18 cellular contexts compared by ENCODE assay signal in genomic region chr11:113016905-113017304, GRCh38. TPM values are rescaled to one million over a fixed set of nuclear protein-coding genes. Genes with fewer than 3 reads are reported as not detected.
"Had no signal": no experiment of that assay in that cellular context is flagged by ENCODE, and none has a peak within 500 bp of the region (broad histone marks: within the 10 kb centered on the region; RNA-seq: fewer than 3 reads in every experiment).

No MANE protein-coding gene starts in this region.

- H3K9me3 Mint-ChIP-seq: activated T-helper 17 cell treated with anti-CD3 and anti-CD28 coated beads, Interleukin-2, amount 50 U/mL, for 72 hours had no signal

- H3K4me3 Mint-ChIP-seq: activated T-helper 17 cell treated with anti-CD3 and anti-CD28 coated beads, Interleukin-2, amount 50 U/mL, for 72 hours had no signal

- H3K4me1 Mint-ChIP-seq: activated T-helper 17 cell treated with anti-CD3 and anti-CD28 coated beads, Interleukin-2, amount 50 U/mL, for 72 hours had no signal

- H3K4me3 ChIP-seq: ascending aorta, dorsolateral prefrontal cortex, esophagus muscularis mucosa, right atrium auricular region, transverse colon had no signal

- H3K27ac Mint-ChIP-seq: activated T-helper 17 cell treated with anti-CD3 and anti-CD28 coated beads, Interleukin-2, amount 50 U/mL, for 72 hours; progenitor cell of endocrine pancreas had no signal

- DNase-seq: activated CD4-positive, alpha-beta T cell treated with anti-CD3 and anti-CD28 coated beads for 1 hour; activated CD4-positive, alpha-beta T cell treated with anti-CD3 and anti-CD28 coated beads, Interleukin-2, amount 50 U/mL, for 4 hours; activated naive CD4-positive, alpha-beta T cell treated with Interleukin-2 at 50 U/mL for 16 hours; activated T-cell treated with anti-CD3 and anti-CD28 coated beads for 4 hours; dorsolateral prefrontal cortex; kidney glomerular epithelial cell; left ventricle myocardium superior; mesendoderm; small intestine; stimulated activated CD4-positive, alpha-beta T cell treated with anti-CD3 and anti-CD28 coated beads, Interleukin-4, amount 100 ng/mL, for 4 hours; stimulated activated CD8-positive, alpha-beta memory T cell treated with anti-CD3 and anti-CD28 coated beads, Interleukin-4, amount 100 ng/mL, for 48 hours; stimulated activated naive CD8-positive, alpha-beta T cell treated with anti-CD3 and anti-CD28 coated beads, Interleukin-15, Interleukin-2, amounts not matched to agents 100 U/mL and 50 U/mL, for 24 hours; transverse colon had no signal

RNA-seq across cellular contexts. Expression of gene NCAM1, which starts 55.7 kb away (rescaled TPM):
- total RNA-seq: activated T-helper 17 cell treated with anti-CD3 and anti-CD28 coated beads, Interleukin-2, amount 50 U/mL, for 72 hours had no signal
